In genomic region chr1:1305300-1306069, GRCh38 we compare ENCODE assay signal across 8 cellular contexts. TPM values are rescaled to one million over a fixed set of nuclear protein-coding genes. Genes with fewer than 3 reads are reported as not detected.
DNase-seq lines count a peak whose midpoint lies in the region; TF ChIP-seq lines count a peak whose summit lies in the region.

No MANE protein-coding gene starts in this region.

- no CpG with 5 or more reads among the region's 25 CpGs for WGBS in mesendoderm (ENCODE audit: extremely low coverage, insufficient coverage, low lambda C conversion rate)

- H3K27ac ChIP-seq in dorsolateral prefrontal cortex (peak overlapping the region; percentile 60 to 100 (median 97)), mesendoderm (ENCODE audit: low read depth, low read length) (peak overlapping the region; percentile 68)

- DNase-seq in GM12865 (ENCODE audit: low read depth) (peak; percentile 72), NCI-H1436 treated with DMSO at 0.1 percent for 48 hours (lab: John Stamatoyannopoulos, UW) (peak; percentile 16), dorsolateral prefrontal cortex (peak in 2 of 10 donors; percentile 46 to 60), mesendoderm (peak; percentile 72), OCI-M2 (lab: John Stamatoyannopoulos, UW; ENCODE audit: unreplicated experiment) (no peak), superior temporal gyrus (ENCODE audit: extremely low spot score) (no peak)
- peak; percentile 79 for DNase-seq in activated CD4-positive, alpha-beta T cell treated with anti-CD3 and anti-CD28 coated beads, Interleukin-2, amount 10 ng/mL, durations not matched to agents 7 days and 5 days
- DNase-seq in stimulated activated CD8-positive, alpha-beta memory T cell treated with anti-CD3 and anti-CD28 coated beads, Interleukin-7, amount 100 ng/mL, for 24 hours (ENCODE audit: low read depth) = peak; percentile 61

- H3K27me3 ChIP-seq in dorsolateral prefrontal cortex (no peaks in the 10 kb centered on the region), mesendoderm (ENCODE audit: insufficient read depth, low read length, poor library complexity) (no peaks in the 10 kb centered on the region)

- intact Hi-C loops in dorsolateral prefrontal cortex (cut with DNase I) = loop anchor here in 1 of 2 donors (5.0 kb wide), 3 partner anchors 42 to 273 kb away; partner anchors contain the start of gene DVL1

- no peak overlapping the region for H4K8ac ChIP-seq in mesendoderm (ENCODE audit: low read depth, low read length)

- no peak overlapping the region for H3K23ac ChIP-seq in mesendoderm (ENCODE audit: low read length)

- peaks cover 27% of the 10 kb centered on the region for H3K4me1 Mint-ChIP-seq in activated CD4-positive, alpha-beta T cell treated with anti-CD3 and anti-CD28 coated beads, Interleukin-2, amount 10 ng/mL, durations not matched to agents 7 days and 5 days

- peaks cover 3% of the 10 kb centered on the region for H3K79me2 ChIP-seq in mesendoderm (ENCODE audit: control insufficient read depth, insufficient read depth, low read length)

- peak overlapping the region; percentile 65 for H3K9ac ChIP-seq in mesendoderm (ENCODE audit: low read length)

- H3K4me3 ChIP-seq in GM12865 (ENCODE audit: low read depth, low read length) = peak overlapping the region; percentile 46
- H3K4me3 ChIP-seq in dorsolateral prefrontal cortex = peak overlapping the region; percentile 65 to 96 (median 88)
- no peak overlapping the region for H3K4me3 ChIP-seq in mesendoderm (ENCODE audit: low read length)

- peak overlapping the region; percentile 89 for H3K27ac Mint-ChIP-seq in activated CD4-positive, alpha-beta T cell treated with anti-CD3 and anti-CD28 coated beads, Interleukin-2, amount 10 ng/mL, durations not matched to agents 7 days and 5 days

- H2BK120ac ChIP-seq in mesendoderm (ENCODE audit: low read depth, low read length) = no peak overlapping the region

- peaks cover 2% of the 10 kb centered on the region for H3K36me3 ChIP-seq in mesendoderm (ENCODE audit: control insufficient read depth, insufficient read depth, low read length)

- H3K79me1 ChIP-seq in mesendoderm (ENCODE audit: low read length) = peaks cover 11% of the 10 kb centered on the region

- peak overlapping the region; percentile 10 for H3K4me2 ChIP-seq in mesendoderm (ENCODE audit: low read length)

- H3K4ac ChIP-seq in mesendoderm (ENCODE audit: low read depth, low read length) = peak overlapping the region; percentile 70

- H2BK5ac ChIP-seq in mesendoderm (ENCODE audit: low read length) = no peak overlapping the region

- CTCF ChIA-PET in activated CD4-positive, alpha-beta T cell treated with anti-CD3 and anti-CD28 coated beads, Interleukin-2, amount 10 ng/mL, durations not matched to agents 7 days and 5 days (lab: Charles Lee) = interaction anchor here (0.8 to 1.3 kb wide), 5 partner anchors 10 to 242 kb away, joined by 3 to 9 read pairs (median 3); no protein-coding TSS in a partner anchor

- H3K36me3 Mint-ChIP-seq in activated CD4-positive, alpha-beta T cell treated with anti-CD3 and anti-CD28 coated beads, Interleukin-2, amount 10 ng/mL, durations not matched to agents 7 days and 5 days (ENCODE audit: low read depth) = no peaks in the 10 kb centered on the region

- H4K5ac ChIP-seq in mesendoderm (ENCODE audit: low read length) = no peak overlapping the region

- H2AK5ac ChIP-seq in mesendoderm (ENCODE audit: low read length) = no peak overlapping the region

- peak overlapping the region; percentile 82 for H3K56ac ChIP-seq in mesendoderm (ENCODE audit: low read length)

- peaks cover 11% of the 10 kb centered on the region for H3K4me1 ChIP-seq in mesendoderm (ENCODE audit: control insufficient read depth, low read depth, low read length)

- H2BK15ac ChIP-seq in mesendoderm (replicated peaks; ENCODE audit: low read depth) = no peak overlapping the region

- H3K9me3 Mint-ChIP-seq in activated CD4-positive, alpha-beta T cell treated with anti-CD3 and anti-CD28 coated beads, Interleukin-2, amount 10 ng/mL, durations not matched to agents 7 days and 5 days = no peaks in the 10 kb centered on the region

- peak overlapping the region; percentile 43 for H3K18ac ChIP-seq in mesendoderm (ENCODE audit: low read length)

- POLR2A ChIA-PET in activated CD4-positive, alpha-beta T cell treated with anti-CD3 and anti-CD28 coated beads, Interleukin-2, amount 10 ng/mL, durations not matched to agents 7 days and 5 days (lab: Charles Lee) = interaction anchor here (1.0 kb wide), 1 partner anchor 70 kb away, joined by 3 read pairs; the partner anchor contains the start of gene AURKAIP1

- TF ChIP-seq CTCF in GM12865 (IDR thresholded peaks at IDR 0.05; ENCODE audit: insufficient read depth, low read depth, low read length, missing control alignments) (peak; percentile 17), dorsolateral prefrontal cortex (IDR thresholded peaks at IDR 0.05 in 54 of 56, conservative IDR thresholded peaks at IDR 0.05 in 2 of 56; ENCODE audit: low read depth in 1 of 56, partially characterized antibody in 56 of 56) (no peak)

- peak overlapping the region; percentile 86 for H3K4me3 Mint-ChIP-seq in activated CD4-positive, alpha-beta T cell treated with anti-CD3 and anti-CD28 coated beads, Interleukin-2, amount 10 ng/mL, durations not matched to agents 7 days and 5 days

- no peaks in the 10 kb centered on the region for H3K27me3 Mint-ChIP-seq in activated CD4-positive, alpha-beta T cell treated with anti-CD3 and anti-CD28 coated beads, Interleukin-2, amount 10 ng/mL, durations not matched to agents 7 days and 5 days

RNA-seq across cellular contexts. Expression of gene ACAP3, which starts 2.2 kb away (rescaled TPM):
- 10 to 100 TPM; 69.5 to 92.1 TPM for total RNA-seq in activated CD4-positive, alpha-beta T cell treated with anti-CD3 and anti-CD28 coated beads, Interleukin-2, amount 10 ng/mL, durations not matched to agents 7 days and 5 days
- total RNA-seq in dorsolateral prefrontal cortex = 100 to 1,000 TPM in 119 of 120 experiments, 10 to 100 TPM in 1; 92.3 to 273 (median 164) TPM
- 7.8 TPM for polyA plus RNA-seq in mesendoderm (2013, experiment 1 of 2)
- polyA plus RNA-seq in mesendoderm (2013, experiment 2 of 2) = 8.1 TPM

RNA-seq across cellular contexts. Expression of gene PUSL1, which starts 2.9 kb away (rescaled TPM):
- 10 to 100 TPM; 18.9 to 24.4 TPM for total RNA-seq in activated CD4-positive, alpha-beta T cell treated with anti-CD3 and anti-CD28 coated beads, Interleukin-2, amount 10 ng/mL, durations not matched to agents 7 days and 5 days
- total RNA-seq in dorsolateral prefrontal cortex = 10 to 100 TPM in 118 of 120 experiments, 1 to 10 TPM in 2; 9.1 to 22.8 (median 14.0) TPM
- polyA plus RNA-seq in mesendoderm (2013, experiment 1 of 2) = 24.0 TPM
- polyA plus RNA-seq in mesendoderm (2013, experiment 2 of 2) = 25.0 TPM

RNA-seq across cellular contexts. Expression of gene INTS11, which starts 19.0 kb away (rescaled TPM):
- 100 to 1,000 TPM; 123 to 126 TPM for total RNA-seq in activated CD4-positive, alpha-beta T cell treated with anti-CD3 and anti-CD28 coated beads, Interleukin-2, amount 10 ng/mL, durations not matched to agents 7 days and 5 days
- 100 to 1,000 TPM in 109 of 120 experiments, 10 to 100 TPM in 11; 87.2 to 200 (median 130) TPM for total RNA-seq in dorsolateral prefrontal cortex
- polyA plus RNA-seq in mesendoderm (2013, experiment 1 of 2) = 75.3 TPM
- polyA plus RNA-seq in mesendoderm (2013, experiment 2 of 2) = 73.8 TPM

RNA-seq across cellular contexts. Expression of gene CPTP, which starts 19.1 kb away (rescaled TPM):
- total RNA-seq in activated CD4-positive, alpha-beta T cell treated with anti-CD3 and anti-CD28 coated beads, Interleukin-2, amount 10 ng/mL, durations not matched to agents 7 days and 5 days = 10 to 100 TPM; 25.2 to 27.6 TPM
- 10 to 100 TPM; 16.2 to 34.2 (median 22.5) TPM for total RNA-seq in dorsolateral prefrontal cortex
- polyA plus RNA-seq in mesendoderm (2013, experiment 1 of 2) = 7.5 TPM
- 7.1 TPM for polyA plus RNA-seq in mesendoderm (2013, experiment 2 of 2)

RNA-seq across cellular contexts. Expression of gene SCNN1D, which starts 25.2 kb away (rescaled TPM):
- 1 to 10 TPM; 5.1 to 6.6 TPM for total RNA-seq in activated CD4-positive, alpha-beta T cell treated with anti-CD3 and anti-CD28 coated beads, Interleukin-2, amount 10 ng/mL, durations not matched to agents 7 days and 5 days
- 10 to 100 TPM in 118 of 120 experiments, 1 to 10 TPM in 2; 7.8 to 43.6 (median 17.8) TPM for total RNA-seq in dorsolateral prefrontal cortex
- polyA plus RNA-seq in mesendoderm (2013, experiment 1 of 2) = 0.29 TPM
- 0.27 TPM for polyA plus RNA-seq in mesendoderm (2013, experiment 2 of 2)

Comparison
In these comparisons a context has a peak if more than half of its experiments do, and no peak if none do; other contexts are left out.
1. DNase-seq: peak in GM12865 (single experiment), NCI-H1436 treated with DMSO at 0.1 percent for 48 hours (single experiment), activated CD4-positive, alpha-beta T cell treated with anti-CD3 and anti-CD28 coated beads, Interleukin-2, amount 10 ng/mL, durations not matched to agents 7 days and 5 days (single experiment), mesendoderm (single experiment) and stimulated activated CD8-positive, alpha-beta memory T cell treated with anti-CD3 and anti-CD28 coated beads, Interleukin-7, amount 100 ng/mL, for 24 hours (single experiment); none in OCI-M2 (single experiment) and superior temporal gyrus (single experiment).